ENCODE assay signal across 26 cellular contexts in genomic region chr10:47323087-47323486, GRCh38. TPM values are rescaled to one million over a fixed set of nuclear protein-coding genes. Genes with fewer than 3 reads are reported as not detected.
"Had no signal": no experiment of that assay in that cellular context is flagged by ENCODE, and none has a peak within 500 bp of the region (broad histone marks: within the 10 kb centered on the region; RNA-seq: fewer than 3 reads in every experiment).

No MANE protein-coding gene starts in this region.

- H3K27me3 ChIP-seq: Peyer's patch had no signal

- DNase-seq: IMR-90; Kasumi-1; MM.1S; NCI-H1092 treated with DMSO at 0.1 percent for 48 hours; NCI-H1436; NCI-H187; NCI-H2029; NCI-H2081 treated with DMSO at 0.1 percent for 48 hours; NCI-H2227 treated with DMSO at 0.1 percent for 48 hours; NCI-H524; NCI-H526 treated with DMSO at 0.1 percent for 48 hours; NCI-H748 treated with DMSO at 0.1 percent for 48 hours; NK-92 treated with Interleukin-12 subunit alpha and Interleukin-12 subunit beta, amount 100 ng/mL, for 24 hours; PC-3; Peyer's patch; SIG-M5 had no signal

- H3K4me2 ChIP-seq: KMS-11 had no signal

- H3K4me1 ChIP-seq: Peyer's patch, SJSA1 had no signal

- H3K36me3 ChIP-seq: Peyer's patch, SJSA1 had no signal

- H3K27ac ChIP-seq: KMS-11, Peyer's patch, SJSA1, SK-N-MC had no signal

- H3K9ac ChIP-seq: KMS-11 had no signal

- H3K4me3 ChIP-seq: Peyer's patch, SJSA1, SK-N-MC had no signal

- H3K9me3 ChIP-seq: Peyer's patch, SJSA1 had no signal

- ATAC-seq: PC-3, Right ventricle myocardium inferior had no signal

RNA-seq across cellular contexts. Expression of gene GDF2, which starts 0.8 kb away (rescaled TPM):
- total RNA-seq: HT-29; M059J; NCI-H460; OCI-LY7; PC-3; Peyer's patch; Right ventricle myocardium inferior; RPMI7951; SJSA1; T-helper 1 cell treated with Interleukin-12 subunit alpha and Interleukin-12 subunit beta and Interleukin-4 antibody, amounts not matched to agents 30 ng/mL and 1 ng/mL, for 36 hours had no signal
- polyA plus RNA-seq: IMR-90 had no signal

RNA-seq across cellular contexts. Expression of gene GDF10, which starts 23.1 kb away (rescaled TPM):
- total RNA-seq: HT-29; IMR-90; M059J; NCI-H460; OCI-LY7; PC-3; RPMI7951; SJSA1; T-helper 1 cell treated with Interleukin-12 subunit alpha and Interleukin-12 subunit beta and Interleukin-4 antibody, amounts not matched to agents 30 ng/mL and 1 ng/mL, for 36 hours had no signal

RNA-seq across cellular contexts. Expression of gene RBP3, which starts 25.1 kb away (rescaled TPM):
- total RNA-seq: IMR-90; M059J; NCI-H460; OCI-LY7; PC-3; Peyer's patch; Right ventricle myocardium inferior; RPMI7951; SJSA1; T-helper 1 cell treated with Interleukin-12 subunit alpha and Interleukin-12 subunit beta and Interleukin-4 antibody, amounts not matched to agents 30 ng/mL and 1 ng/mL, for 36 hours had no signal
- polyA plus RNA-seq: IMR-90 had no signal
